7 cellular contexts compared by ENCODE assay signal in the genomic region with DNA sequence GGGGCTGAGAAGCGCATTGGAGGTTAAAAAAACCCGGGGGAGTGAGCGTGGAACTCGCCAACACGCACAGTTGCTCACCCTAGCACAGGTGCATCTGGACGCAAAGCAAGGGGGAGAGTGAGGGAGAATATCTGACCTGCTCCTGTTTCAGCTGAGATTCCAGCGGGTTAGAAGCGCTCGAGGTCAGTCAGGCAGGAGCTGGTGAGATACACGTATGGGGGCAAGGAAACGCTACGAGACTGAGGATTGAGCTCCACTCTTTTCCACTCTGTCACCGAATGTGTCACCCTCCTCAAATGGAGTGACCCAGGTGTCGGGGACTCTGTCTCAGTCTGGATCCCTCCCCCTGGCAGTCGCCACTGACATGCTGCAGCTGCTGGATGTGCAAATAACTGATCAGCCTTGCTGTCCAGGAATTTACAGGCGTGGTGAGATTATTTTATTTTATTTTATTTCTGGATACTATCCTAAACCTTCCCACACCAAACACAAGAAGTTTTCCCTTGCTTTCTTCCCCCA.
"Had no signal": no experiment of that assay in that cellular context is flagged by ENCODE, and none has a peak within 500 bp of the region (broad histone marks: within the 10 kb centered on the region; RNA-seq: fewer than 3 reads in every experiment).

No MANE protein-coding gene starts in this region.

- H3K4me1 Mint-ChIP-seq: H9 had no signal

- DNase-seq: GM23248, H9, HCEC 1CT, HFFc6, IMR-90, KBM-7 had no signal

- H3K4me3 Mint-ChIP-seq: H9, HFFc6 had no signal

- H3K27ac ChIP-seq: GM23248, KMS-11 had no signal

- H3K27ac Mint-ChIP-seq: H9, HFFc6 had no signal

- H3K4me3 ChIP-seq: GM23248 had no signal
